ENCODE assay signal across 21 cellular contexts in genomic region chr11:107836811-107837210, GRCh38.
"Had no signal": no experiment of that assay in that cellular context is flagged by ENCODE, and none has a peak within 500 bp of the region (broad histone marks: within the 10 kb centered on the region; RNA-seq: fewer than 3 reads in every experiment).

No MANE protein-coding gene starts in this region.

- H3K36me3 ChIP-seq: neutrophil, ovary, right atrium auricular region, uterus had no signal

- H3K9me3 ChIP-seq: body of pancreas, neutrophil, ovary, psoas muscle, right atrium auricular region, testis, uterus had no signal

- H3K27ac ChIP-seq: body of pancreas, neutrophil, ovary, psoas muscle, right atrium auricular region, testis, uterus had no signal

- H3K27me3 ChIP-seq: body of pancreas, neutrophil, ovary, right atrium auricular region, testis, uterus had no signal

- H3K9me3 Mint-ChIP-seq: activated naive CD4-positive, alpha-beta T cell treated with anti-CD3 and anti-CD28 coated beads for 36 hours; nephron had no signal

- H3K4me1 ChIP-seq: uterus had no signal

- H3K4me3 Mint-ChIP-seq: activated naive CD4-positive, alpha-beta T cell treated with anti-CD3 and anti-CD28 coated beads for 36 hours; nephron had no signal

- DNase-seq: activated CD4-positive, alpha-beta T cell treated with anti-CD3 and anti-CD28 coated beads, Interleukin-2, amount 50 U/mL, for 1 hour; activated CD8-positive, alpha-beta memory T cell treated with anti-CD3 and anti-CD28 coated beads for 24 hours; activated CD8-positive, alpha-beta memory T cell treated with anti-CD3 and anti-CD28 coated beads, Interleukin-2, amount 50 U/mL, for 4 hours; activated effector memory CD4-positive, alpha-beta T cell treated with Interleukin-2 at 50 U/mL for 16 hours; activated naive CD4-positive, alpha-beta T cell treated with anti-CD3 and anti-CD28 coated beads for 36 hours; activated T-cell treated with anti-CD3 and anti-CD28 coated beads, Interleukin-2, amount 50 U/mL, for 48 hours; body of pancreas; effector CD4-positive, alpha-beta T cell; left ventricle myocardium superior; mammary epithelial cell; ovary; psoas muscle; stimulated activated CD4-positive, alpha-beta T cell treated with anti-CD3 and anti-CD28 coated beads, Interleukin-1b, Interleukin-23, amount 100 ng/mL, for 48 hours; testis; trophoblast cell; uterus had no signal

- ATAC-seq: activated CD4-positive, CD25-positive, alpha-beta regulatory T cell treated with anti-CD3 and anti-CD28 coated beads, Interleukin-2, amount 50 U/mL, for 24 hours; body of pancreas; left ventricle myocardium superior; psoas muscle had no signal

- H3K4me3 ChIP-seq: body of pancreas, ovary, psoas muscle, right atrium auricular region, skin epidermis, testis, uterus had no signal
